In the genomic region with DNA sequence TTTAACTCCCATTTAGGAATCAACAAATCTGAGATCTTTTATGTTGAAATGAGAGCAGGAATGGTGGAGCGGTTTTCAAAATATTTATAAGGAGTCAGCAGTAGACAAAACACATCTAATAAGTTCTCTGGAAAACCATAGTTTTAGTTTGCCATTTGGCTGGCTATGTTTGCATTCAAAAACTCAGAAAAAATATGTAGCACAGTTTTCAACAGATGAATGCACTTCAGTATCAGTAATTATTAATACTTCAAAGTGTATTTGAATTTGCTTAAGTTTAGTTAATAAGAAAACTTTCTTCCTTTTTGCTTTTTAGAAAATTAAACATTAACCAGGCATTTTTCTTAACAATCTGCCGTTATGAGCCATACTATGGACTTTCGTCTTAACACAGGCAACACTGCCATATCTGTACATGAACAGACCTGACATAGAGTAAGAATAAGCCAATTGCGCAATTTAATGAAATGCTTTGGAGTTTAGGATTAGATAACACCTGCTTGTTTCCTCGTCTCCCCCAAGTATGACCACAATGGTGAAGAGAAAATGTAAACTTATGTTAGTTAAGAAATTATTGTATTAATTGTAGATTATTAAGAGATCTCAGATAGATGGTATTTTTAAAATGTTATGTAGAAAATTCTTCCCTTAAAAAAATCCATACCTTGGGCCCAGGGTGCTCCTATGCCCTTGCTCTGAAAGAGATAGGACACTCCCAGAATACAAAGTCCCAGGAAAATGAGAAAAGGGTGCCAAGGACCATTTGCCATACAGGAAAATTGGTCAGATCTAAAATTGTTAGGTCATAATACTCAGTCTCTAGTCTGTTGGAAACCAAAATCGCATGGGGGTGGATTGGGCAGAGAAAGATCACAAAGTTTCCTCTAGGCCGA, we compare ENCODE assay signal across 1 cellular context.
TF ChIP-seq lines count a peak whose summit lies in the region.

No MANE protein-coding gene starts in this region.

TF ChIP-seq in HepG2, 621 proteins besides CTCF, POLR2A, EP300 and RAD21 (continued from another document and continues in another):
- TF ChIP-seq, protein P1, sequence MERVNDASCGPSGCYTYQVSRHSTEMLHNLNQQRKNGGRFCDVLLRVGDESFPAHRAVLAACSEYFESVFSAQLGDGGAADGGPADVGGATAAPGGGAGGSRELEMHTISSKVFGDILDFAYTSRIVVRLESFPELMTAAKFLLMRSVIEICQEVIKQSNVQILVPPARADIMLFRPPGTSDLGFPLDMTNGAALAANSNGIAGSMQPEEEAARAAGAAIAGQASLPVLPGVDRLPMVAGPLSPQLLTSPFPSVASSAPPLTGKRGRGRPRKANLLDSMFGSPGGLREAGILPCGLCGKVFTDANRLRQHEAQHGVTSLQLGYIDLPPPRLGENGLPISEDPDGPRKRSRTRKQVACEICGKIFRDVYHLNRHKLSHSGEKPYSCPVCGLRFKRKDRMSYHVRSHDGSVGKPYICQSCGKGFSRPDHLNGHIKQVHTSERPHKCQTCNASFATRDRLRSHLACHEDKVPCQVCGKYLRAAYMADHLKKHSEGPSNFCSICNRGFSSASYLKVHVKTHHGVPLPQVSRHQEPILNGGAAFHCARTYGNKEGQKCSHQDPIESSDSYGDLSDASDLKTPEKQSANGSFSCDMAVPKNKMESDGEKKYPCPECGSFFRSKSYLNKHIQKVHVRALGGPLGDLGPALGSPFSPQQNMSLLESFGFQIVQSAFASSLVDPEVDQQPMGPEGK (CRISPR knock-in tag; IDR thresholded peaks at IDR 0.05) = peak; percentile 60; the same call in 1 of the 2 replicates
- TF ChIP-seq, protein P2, sequence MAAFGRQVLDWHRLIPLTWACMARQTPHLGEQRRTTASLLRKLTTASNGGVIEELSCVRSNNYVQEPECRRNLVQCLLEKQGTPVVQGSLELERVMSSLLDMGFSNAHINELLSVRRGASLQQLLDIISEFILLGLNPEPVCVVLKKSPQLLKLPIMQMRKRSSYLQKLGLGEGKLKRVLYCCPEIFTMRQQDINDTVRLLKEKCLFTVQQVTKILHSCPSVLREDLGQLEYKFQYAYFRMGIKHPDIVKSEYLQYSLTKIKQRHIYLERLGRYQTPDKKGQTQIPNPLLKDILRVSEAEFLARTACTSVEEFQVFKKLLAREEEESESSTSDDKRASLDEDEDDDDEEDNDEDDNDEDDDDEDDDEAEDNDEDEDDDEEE (CRISPR knock-in tag; IDR thresholded peaks at IDR 0.05) = no peak
- TF ChIP-seq THAP11 (CRISPR knock-in tag; IDR thresholded peaks at IDR 0.05) (0 out of 2 replicates have a peak, but pooled peaks have one; percentile 17), TOPORS (CRISPR knock-in tag; IDR thresholded peaks at IDR 0.05) (no peak), ZNF780A (CRISPR knock-in tag; IDR thresholded peaks at IDR 0.05) (no peak), ZNF766 (CRISPR knock-in tag; IDR thresholded peaks at IDR 0.05; ENCODE audit: borderline replicate concordance) (no peak), AKAP8 (CRISPR knock-in tag; IDR thresholded peaks at IDR 0.05) (no peak), IKZF1 (IDR thresholded peaks at IDR 0.05) (no peak), STAT5B (CRISPR knock-in tag; IDR thresholded peaks at IDR 0.05) (no peak), ETV5 (CRISPR knock-in tag; IDR thresholded peaks at IDR 0.05; ENCODE audit: borderline replicate concordance) (no peak), ZMYM4 (CRISPR knock-in tag; IDR thresholded peaks at IDR 0.05) (peak; percentile 70; the same call in 1 of the 2 replicates), ATRX (CRISPR knock-in tag; IDR thresholded peaks at IDR 0.05; ENCODE audit: borderline replicate concordance) (no peak), ZNF260 (CRISPR knock-in tag; IDR thresholded peaks at IDR 0.05; ENCODE audit: borderline replicate concordance, low read depth) (no peak), ZNF572 (CRISPR knock-in tag; IDR thresholded peaks at IDR 0.05) (no peak), ZNF530 (CRISPR knock-in tag; IDR thresholded peaks at IDR 0.05; ENCODE audit: low read depth) (no peak), ATM (IDR thresholded peaks at IDR 0.05; ENCODE audit: borderline replicate concordance) (no peak), ZFP41 (CRISPR knock-in tag; IDR thresholded peaks at IDR 0.05; ENCODE audit: borderline replicate concordance) (no peak), ZNF891 (CRISPR knock-in tag; IDR thresholded peaks at IDR 0.05) (no peak), ZNF556 (CRISPR knock-in tag; IDR thresholded peaks at IDR 0.05; ENCODE audit: borderline replicate concordance) (no peak), ZNF24 (IDR thresholded peaks at IDR 0.05) (no peak), CBX1 (IDR thresholded peaks at IDR 0.05; ENCODE audit: low read depth) (no peak), DNMT3B (CRISPR knock-in tag; conservative IDR thresholded peaks at IDR 0.05) (no peak), MYC (CRISPR knock-in tag; IDR thresholded peaks at IDR 0.05; ENCODE audit: borderline replicate concordance) (no peak), NFRKB (IDR thresholded peaks at IDR 0.05) (no peak), ZNF660 (CRISPR knock-in tag; IDR thresholded peaks at IDR 0.05; ENCODE audit: borderline replicate concordance, low read depth) (no peak), MBD4 (IDR thresholded peaks at IDR 0.05; ENCODE audit: borderline replicate concordance, low read length) (no peak), FOXJ3 (CRISPR knock-in tag; IDR thresholded peaks at IDR 0.05; ENCODE audit: borderline replicate concordance) (peak; percentile 47; the same call in 1 of the 2 replicates), KLF15 (CRISPR knock-in tag; IDR thresholded peaks at IDR 0.05; ENCODE audit: borderline replicate concordance) (no peak)
- TF ChIP-seq, protein P3, sequence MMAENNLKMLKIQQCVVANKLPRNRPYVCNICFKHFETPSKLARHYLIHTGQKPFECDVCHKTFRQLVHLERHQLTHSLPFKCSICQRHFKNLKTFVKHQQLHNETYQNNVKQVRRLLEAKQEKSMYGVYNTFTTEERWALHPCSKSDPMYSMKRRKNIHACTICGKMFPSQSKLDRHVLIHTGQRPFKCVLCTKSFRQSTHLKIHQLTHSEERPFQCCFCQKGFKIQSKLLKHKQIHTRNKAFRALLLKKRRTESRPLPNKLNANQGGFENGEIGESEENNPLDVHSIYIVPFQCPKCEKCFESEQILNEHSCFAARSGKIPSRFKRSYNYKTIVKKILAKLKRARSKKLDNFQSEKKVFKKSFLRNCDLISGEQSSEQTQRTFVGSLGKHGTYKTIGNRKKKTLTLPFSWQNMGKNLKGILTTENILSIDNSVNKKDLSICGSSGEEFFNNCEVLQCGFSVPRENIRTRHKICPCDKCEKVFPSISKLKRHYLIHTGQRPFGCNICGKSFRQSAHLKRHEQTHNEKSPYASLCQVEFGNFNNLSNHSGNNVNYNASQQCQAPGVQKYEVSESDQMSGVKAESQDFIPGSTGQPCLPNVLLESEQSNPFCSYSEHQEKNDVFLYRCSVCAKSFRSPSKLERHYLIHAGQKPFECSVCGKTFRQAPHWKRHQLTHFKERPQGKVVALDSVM (CRISPR knock-in tag; IDR thresholded peaks at IDR 0.05) = no peak
- TF ChIP-seq, protein P4, sequence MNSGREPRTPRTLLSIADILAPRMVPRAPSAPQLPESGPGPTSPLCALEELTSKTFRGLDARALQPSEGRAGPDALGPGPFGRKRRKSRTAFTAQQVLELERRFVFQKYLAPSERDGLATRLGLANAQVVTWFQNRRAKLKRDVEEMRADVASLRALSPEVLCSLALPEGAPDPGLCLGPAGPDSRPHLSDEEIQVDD (CRISPR knock-in tag; IDR thresholded peaks at IDR 0.05; ENCODE audit: borderline replicate concordance) = no peak
- TF ChIP-seq, protein P5, sequence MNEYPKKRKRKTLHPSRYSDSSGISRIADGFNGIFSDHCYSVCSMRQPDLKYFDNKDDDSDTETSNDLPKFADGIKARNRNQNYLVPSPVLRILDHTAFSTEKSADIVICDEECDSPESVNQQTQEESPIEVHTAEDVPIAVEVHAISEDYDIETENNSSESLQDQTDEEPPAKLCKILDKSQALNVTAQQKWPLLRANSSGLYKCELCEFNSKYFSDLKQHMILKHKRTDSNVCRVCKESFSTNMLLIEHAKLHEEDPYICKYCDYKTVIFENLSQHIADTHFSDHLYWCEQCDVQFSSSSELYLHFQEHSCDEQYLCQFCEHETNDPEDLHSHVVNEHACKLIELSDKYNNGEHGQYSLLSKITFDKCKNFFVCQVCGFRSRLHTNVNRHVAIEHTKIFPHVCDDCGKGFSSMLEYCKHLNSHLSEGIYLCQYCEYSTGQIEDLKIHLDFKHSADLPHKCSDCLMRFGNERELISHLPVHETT (CRISPR knock-in tag; conservative IDR thresholded peaks at IDR 0.05) = no peak
- TF ChIP-seq, protein P6, sequence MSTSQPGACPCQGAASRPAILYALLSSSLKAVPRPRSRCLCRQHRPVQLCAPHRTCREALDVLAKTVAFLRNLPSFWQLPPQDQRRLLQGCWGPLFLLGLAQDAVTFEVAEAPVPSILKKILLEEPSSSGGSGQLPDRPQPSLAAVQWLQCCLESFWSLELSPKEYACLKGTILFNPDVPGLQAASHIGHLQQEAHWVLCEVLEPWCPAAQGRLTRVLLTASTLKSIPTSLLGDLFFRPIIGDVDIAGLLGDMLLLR (CRISPR knock-in tag; IDR thresholded peaks at IDR 0.05) = no peak
- TF ChIP-seq, protein P7, sequence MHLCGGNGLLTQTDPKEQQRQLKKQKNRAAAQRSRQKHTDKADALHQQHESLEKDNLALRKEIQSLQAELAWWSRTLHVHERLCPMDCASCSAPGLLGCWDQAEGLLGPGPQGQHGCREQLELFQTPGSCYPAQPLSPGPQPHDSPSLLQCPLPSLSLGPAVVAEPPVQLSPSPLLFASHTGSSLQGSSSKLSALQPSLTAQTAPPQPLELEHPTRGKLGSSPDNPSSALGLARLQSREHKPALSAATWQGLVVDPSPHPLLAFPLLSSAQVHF (CRISPR knock-in tag; IDR thresholded peaks at IDR 0.05) = no peak
- TF ChIP-seq, protein P8, sequence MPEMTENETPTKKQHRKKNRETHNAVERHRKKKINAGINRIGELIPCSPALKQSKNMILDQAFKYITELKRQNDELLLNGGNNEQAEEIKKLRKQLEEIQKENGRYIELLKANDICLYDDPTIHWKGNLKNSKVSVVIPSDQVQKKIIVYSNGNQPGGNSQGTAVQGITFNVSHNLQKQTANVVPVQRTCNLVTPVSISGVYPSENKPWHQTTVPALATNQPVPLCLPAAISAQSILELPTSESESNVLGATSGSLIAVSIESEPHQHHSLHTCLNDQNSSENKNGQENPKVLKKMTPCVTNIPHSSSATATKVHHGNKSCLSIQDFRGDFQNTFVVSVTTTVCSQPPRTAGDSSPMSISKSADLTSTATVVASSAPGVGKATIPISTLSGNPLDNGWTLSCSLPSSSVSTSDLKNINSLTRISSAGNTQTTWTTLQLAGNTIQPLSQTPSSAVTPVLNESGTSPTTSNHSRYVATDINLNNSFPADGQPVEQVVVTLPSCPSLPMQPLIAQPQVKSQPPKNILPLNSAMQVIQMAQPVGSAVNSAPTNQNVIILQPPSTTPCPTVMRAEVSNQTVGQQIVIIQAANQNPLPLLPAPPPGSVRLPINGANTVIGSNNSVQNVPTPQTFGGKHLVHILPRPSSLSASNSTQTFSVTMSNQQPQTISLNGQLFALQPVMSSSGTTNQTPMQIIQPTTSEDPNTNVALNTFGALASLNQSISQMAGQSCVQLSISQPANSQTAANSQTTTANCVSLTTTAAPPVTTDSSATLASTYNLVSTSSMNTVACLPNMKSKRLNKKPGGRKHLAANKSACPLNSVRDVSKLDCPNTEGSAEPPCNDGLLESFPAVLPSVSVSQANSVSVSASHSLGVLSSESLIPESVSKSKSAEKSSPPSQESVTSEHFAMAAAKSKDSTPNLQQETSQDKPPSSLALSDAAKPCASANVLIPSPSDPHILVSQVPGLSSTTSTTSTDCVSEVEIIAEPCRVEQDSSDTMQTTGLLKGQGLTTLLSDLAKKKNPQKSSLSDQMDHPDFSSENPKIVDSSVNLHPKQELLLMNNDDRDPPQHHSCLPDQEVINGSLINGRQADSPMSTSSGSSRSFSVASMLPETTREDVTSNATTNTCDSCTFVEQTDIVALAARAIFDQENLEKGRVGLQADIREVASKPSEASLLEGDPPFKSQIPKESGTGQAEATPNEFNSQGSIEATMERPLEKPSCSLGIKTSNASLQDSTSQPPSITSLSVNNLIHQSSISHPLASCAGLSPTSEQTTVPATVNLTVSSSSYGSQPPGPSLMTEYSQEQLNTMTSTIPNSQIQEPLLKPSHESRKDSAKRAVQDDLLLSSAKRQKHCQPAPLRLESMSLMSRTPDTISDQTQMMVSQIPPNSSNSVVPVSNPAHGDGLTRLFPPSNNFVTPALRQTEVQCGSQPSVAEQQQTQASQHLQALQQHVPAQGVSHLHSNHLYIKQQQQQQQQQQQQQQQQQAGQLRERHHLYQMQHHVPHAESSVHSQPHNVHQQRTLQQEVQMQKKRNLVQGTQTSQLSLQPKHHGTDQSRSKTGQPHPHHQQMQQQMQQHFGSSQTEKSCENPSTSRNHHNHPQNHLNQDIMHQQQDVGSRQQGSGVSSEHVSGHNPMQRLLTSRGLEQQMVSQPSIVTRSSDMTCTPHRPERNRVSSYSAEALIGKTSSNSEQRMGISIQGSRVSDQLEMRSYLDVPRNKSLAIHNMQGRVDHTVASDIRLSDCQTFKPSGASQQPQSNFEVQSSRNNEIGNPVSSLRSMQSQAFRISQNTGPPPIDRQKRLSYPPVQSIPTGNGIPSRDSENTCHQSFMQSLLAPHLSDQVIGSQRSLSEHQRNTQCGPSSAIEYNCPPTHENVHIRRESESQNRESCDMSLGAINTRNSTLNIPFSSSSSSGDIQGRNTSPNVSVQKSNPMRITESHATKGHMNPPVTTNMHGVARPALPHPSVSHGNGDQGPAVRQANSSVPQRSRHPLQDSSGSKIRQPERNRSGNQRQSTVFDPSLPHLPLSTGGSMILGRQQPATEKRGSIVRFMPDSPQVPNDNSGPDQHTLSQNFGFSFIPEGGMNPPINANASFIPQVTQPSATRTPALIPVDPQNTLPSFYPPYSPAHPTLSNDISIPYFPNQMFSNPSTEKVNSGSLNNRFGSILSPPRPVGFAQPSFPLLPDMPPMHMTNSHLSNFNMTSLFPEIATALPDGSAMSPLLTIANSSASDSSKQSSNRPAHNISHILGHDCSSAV (CRISPR knock-in tag; IDR thresholded peaks at IDR 0.05; ENCODE audit: borderline replicate concordance) = no peak
- TF ChIP-seq, protein P9, sequence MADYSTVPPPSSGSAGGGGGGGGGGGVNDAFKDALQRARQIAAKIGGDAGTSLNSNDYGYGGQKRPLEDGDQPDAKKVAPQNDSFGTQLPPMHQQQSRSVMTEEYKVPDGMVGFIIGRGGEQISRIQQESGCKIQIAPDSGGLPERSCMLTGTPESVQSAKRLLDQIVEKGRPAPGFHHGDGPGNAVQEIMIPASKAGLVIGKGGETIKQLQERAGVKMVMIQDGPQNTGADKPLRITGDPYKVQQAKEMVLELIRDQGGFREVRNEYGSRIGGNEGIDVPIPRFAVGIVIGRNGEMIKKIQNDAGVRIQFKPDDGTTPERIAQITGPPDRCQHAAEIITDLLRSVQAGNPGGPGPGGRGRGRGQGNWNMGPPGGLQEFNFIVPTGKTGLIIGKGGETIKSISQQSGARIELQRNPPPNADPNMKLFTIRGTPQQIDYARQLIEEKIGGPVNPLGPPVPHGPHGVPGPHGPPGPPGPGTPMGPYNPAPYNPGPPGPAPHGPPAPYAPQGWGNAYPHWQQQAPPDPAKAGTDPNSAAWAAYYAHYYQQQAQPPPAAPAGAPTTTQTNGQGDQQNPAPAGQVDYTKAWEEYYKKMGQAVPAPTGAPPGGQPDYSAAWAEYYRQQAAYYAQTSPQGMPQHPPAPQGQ (CRISPR knock-in tag; IDR thresholded peaks at IDR 0.05; ENCODE audit: borderline replicate concordance) = no peak
- TF ChIP-seq, protein P10, sequence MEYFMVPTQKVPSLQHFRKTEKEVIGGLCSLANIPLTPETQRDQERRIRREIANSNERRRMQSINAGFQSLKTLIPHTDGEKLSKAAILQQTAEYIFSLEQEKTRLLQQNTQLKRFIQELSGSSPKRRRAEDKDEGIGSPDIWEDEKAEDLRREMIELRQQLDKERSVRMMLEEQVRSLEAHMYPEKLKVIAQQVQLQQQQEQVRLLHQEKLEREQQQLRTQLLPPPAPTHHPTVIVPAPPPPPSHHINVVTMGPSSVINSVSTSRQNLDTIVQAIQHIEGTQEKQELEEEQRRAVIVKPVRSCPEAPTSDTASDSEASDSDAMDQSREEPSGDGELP (IDR thresholded peaks at IDR 0.05; ENCODE audit: borderline replicate concordance, low read depth) = no peak
